1 cellular context compared by ENCODE assay signal in the genomic region with DNA sequence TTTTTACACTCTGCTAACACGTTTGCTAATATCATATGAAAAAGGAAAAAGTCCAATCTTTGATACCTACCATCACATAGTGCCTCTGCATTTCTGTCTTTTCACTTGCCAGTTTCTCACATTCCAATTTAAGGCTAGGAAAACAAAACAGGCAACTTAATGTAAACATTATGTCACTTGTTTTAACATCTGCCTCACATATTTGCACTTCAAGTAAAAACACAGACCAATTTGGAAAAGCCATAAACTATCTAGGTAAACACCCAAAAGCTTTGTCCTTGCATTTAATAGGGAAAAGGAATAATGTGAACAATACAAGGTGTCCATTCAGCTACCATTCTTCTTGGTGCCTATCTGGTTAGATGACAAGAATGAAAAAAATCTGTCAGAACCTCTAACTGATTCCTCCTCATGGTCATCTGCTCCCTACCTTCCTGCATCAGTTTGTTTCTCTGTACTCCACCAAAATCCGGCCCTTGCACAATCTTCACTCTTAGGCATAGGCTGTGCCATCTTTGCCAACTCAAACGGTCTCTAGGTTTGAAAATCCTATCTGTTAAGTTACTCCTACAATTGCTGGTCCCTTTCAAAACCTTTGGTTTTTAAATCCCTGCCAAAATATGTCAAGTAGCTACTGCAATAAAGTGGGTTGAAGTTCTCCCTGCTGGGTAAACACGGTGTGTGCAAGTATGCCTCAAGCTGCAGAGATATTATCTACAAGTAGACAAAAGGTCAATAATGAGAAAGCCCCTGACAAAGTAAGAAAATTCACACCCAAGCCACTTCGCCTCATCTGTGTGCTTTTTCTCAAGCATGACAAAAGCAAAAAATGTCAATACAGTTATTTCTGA.
TF ChIP-seq lines count a peak whose summit lies in the region.

No MANE protein-coding gene starts in this region.

TF ChIP-seq in HepG2, 621 proteins besides CTCF, POLR2A, EP300 and RAD21 (continued from another document):
- TF ChIP-seq, protein P1, sequence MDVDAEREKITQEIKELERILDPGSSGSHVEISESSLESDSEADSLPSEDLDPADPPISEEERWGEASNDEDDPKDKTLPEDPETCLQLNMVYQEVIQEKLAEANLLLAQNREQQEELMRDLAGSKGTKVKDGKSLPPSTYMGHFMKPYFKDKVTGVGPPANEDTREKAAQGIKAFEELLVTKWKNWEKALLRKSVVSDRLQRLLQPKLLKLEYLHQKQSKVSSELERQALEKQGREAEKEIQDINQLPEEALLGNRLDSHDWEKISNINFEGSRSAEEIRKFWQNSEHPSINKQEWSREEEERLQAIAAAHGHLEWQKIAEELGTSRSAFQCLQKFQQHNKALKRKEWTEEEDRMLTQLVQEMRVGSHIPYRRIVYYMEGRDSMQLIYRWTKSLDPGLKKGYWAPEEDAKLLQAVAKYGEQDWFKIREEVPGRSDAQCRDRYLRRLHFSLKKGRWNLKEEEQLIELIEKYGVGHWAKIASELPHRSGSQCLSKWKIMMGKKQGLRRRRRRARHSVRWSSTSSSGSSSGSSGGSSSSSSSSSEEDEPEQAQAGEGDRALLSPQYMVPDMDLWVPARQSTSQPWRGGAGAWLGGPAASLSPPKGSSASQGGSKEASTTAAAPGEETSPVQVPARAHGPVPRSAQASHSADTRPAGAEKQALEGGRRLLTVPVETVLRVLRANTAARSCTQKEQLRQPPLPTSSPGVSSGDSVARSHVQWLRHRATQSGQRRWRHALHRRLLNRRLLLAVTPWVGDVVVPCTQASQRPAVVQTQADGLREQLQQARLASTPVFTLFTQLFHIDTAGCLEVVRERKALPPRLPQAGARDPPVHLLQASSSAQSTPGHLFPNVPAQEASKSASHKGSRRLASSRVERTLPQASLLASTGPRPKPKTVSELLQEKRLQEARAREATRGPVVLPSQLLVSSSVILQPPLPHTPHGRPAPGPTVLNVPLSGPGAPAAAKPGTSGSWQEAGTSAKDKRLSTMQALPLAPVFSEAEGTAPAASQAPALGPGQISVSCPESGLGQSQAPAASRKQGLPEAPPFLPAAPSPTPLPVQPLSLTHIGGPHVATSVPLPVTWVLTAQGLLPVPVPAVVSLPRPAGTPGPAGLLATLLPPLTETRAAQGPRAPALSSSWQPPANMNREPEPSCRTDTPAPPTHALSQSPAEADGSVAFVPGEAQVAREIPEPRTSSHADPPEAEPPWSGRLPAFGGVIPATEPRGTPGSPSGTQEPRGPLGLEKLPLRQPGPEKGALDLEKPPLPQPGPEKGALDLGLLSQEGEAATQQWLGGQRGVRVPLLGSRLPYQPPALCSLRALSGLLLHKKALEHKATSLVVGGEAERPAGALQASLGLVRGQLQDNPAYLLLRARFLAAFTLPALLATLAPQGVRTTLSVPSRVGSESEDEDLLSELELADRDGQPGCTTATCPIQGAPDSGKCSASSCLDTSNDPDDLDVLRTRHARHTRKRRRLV (CRISPR knock-in tag; IDR thresholded peaks at IDR 0.05), result no peak
- TF ChIP-seq JUNB (CRISPR knock-in tag; IDR thresholded peaks at IDR 0.05; ENCODE audit: borderline replicate concordance) (no peak), JUND (CRISPR knock-in tag; IDR thresholded peaks at IDR 0.05) (no peak), ZBTB1 (CRISPR knock-in tag; IDR thresholded peaks at IDR 0.05; ENCODE audit: borderline replicate concordance) (no peak), NFRKB (IDR thresholded peaks at IDR 0.05) (no peak), ZNF550 (CRISPR knock-in tag; IDR thresholded peaks at IDR 0.05; ENCODE audit: borderline replicate concordance) (no peak), MLLT10 (CRISPR knock-in tag; IDR thresholded peaks at IDR 0.05) (no peak), TMF1 (CRISPR knock-in tag; IDR thresholded peaks at IDR 0.05; ENCODE audit: low read depth) (no peak), ATM (IDR thresholded peaks at IDR 0.05; ENCODE audit: borderline replicate concordance) (no peak), ZNF44 (CRISPR knock-in tag; IDR thresholded peaks at IDR 0.05) (no peak), YEATS4 (CRISPR knock-in tag; IDR thresholded peaks at IDR 0.05; ENCODE audit: borderline replicate concordance) (0 out of 2 replicates have a peak, but pooled peaks have one; percentile 12), JARID2 (CRISPR knock-in tag; IDR thresholded peaks at IDR 0.05; ENCODE audit: insufficient replicate concordance) (no peak), EEA1 (CRISPR knock-in tag; IDR thresholded peaks at IDR 0.05; ENCODE audit: borderline replicate concordance) (no peak), MIER3 (CRISPR knock-in tag; IDR thresholded peaks at IDR 0.05; ENCODE audit: borderline replicate concordance) (no peak), NR1H2 (CRISPR knock-in tag; IDR thresholded peaks at IDR 0.05; ENCODE audit: borderline replicate concordance, low read depth) (no peak), XBP1 (CRISPR knock-in tag; IDR thresholded peaks at IDR 0.05) (no peak), ATF1 (CRISPR knock-in tag; IDR thresholded peaks at IDR 0.05) (no peak), GTF3A (CRISPR knock-in tag; conservative IDR thresholded peaks at IDR 0.05) (0 out of 2 replicates have a peak, but pooled peaks have one; percentile 8), MAFK (conservative IDR thresholded peaks at IDR 0.05 in 1 of 2, IDR thresholded peaks at IDR 0.05 in 1 of 2; ENCODE audit: low read length in 2 of 2) (no peak), ASH2L (IDR thresholded peaks at IDR 0.05; ENCODE audit: insufficient read length, low read depth, low read length) (no peak), ZNF549 (CRISPR knock-in tag; IDR thresholded peaks at IDR 0.05) (no peak), SRF (IDR thresholded peaks at IDR 0.05; ENCODE audit: low read depth, low read length) (no peak), ZSCAN21 (CRISPR knock-in tag; IDR thresholded peaks at IDR 0.05; ENCODE audit: borderline replicate concordance) (no peak), SAP130 (CRISPR knock-in tag; IDR thresholded peaks at IDR 0.05; ENCODE audit: low read depth) (peak; percentile 75), HOXA9 (CRISPR knock-in tag; IDR thresholded peaks at IDR 0.05; ENCODE audit: borderline replicate concordance) (no peak)
- TF ChIP-seq, protein P2, sequence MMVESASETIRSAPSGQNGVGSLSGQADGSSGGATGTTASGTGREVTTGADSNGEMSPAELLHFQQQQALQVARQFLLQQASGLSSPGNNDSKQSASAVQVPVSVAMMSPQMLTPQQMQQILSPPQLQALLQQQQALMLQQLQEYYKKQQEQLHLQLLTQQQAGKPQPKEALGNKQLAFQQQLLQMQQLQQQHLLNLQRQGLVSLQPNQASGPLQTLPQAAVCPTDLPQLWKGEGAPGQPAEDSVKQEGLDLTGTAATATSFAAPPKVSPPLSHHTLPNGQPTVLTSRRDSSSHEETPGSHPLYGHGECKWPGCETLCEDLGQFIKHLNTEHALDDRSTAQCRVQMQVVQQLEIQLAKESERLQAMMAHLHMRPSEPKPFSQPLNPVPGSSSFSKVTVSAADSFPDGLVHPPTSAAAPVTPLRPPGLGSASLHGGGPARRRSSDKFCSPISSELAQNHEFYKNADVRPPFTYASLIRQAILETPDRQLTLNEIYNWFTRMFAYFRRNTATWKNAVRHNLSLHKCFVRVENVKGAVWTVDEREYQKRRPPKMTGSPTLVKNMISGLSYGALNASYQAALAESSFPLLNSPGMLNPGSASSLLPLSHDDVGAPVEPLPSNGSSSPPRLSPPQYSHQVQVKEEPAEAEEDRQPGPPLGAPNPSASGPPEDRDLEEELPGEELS (CRISPR knock-in tag; IDR thresholded peaks at IDR 0.05), result peak; percentile 47; the same call in 1 of the 2 replicates
- TF ChIP-seq, protein P3, sequence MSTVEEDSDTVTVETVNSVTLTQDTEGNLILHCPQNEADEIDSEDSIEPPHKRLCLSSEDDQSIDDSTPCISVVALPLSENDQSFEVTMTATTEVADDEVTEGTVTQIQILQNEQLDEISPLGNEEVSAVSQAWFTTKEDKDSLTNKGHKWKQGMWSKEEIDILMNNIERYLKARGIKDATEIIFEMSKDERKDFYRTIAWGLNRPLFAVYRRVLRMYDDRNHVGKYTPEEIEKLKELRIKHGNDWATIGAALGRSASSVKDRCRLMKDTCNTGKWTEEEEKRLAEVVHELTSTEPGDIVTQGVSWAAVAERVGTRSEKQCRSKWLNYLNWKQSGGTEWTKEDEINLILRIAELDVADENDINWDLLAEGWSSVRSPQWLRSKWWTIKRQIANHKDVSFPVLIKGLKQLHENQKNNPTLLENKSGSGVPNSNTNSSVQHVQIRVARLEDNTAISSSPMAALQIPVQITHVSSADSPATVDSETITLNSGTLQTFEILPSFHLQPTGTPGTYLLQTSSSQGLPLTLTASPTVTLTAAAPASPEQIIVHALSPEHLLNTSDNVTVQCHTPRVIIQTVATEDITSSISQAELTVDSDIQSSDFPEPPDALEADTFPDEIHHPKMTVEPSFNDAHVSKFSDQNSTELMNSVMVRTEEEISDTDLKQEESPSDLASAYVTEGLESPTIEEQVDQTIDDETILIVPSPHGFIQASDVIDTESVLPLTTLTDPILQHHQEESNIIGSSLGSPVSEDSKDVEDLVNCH (CRISPR knock-in tag; IDR thresholded peaks at IDR 0.05), result no peak
- TF ChIP-seq, protein P4, sequence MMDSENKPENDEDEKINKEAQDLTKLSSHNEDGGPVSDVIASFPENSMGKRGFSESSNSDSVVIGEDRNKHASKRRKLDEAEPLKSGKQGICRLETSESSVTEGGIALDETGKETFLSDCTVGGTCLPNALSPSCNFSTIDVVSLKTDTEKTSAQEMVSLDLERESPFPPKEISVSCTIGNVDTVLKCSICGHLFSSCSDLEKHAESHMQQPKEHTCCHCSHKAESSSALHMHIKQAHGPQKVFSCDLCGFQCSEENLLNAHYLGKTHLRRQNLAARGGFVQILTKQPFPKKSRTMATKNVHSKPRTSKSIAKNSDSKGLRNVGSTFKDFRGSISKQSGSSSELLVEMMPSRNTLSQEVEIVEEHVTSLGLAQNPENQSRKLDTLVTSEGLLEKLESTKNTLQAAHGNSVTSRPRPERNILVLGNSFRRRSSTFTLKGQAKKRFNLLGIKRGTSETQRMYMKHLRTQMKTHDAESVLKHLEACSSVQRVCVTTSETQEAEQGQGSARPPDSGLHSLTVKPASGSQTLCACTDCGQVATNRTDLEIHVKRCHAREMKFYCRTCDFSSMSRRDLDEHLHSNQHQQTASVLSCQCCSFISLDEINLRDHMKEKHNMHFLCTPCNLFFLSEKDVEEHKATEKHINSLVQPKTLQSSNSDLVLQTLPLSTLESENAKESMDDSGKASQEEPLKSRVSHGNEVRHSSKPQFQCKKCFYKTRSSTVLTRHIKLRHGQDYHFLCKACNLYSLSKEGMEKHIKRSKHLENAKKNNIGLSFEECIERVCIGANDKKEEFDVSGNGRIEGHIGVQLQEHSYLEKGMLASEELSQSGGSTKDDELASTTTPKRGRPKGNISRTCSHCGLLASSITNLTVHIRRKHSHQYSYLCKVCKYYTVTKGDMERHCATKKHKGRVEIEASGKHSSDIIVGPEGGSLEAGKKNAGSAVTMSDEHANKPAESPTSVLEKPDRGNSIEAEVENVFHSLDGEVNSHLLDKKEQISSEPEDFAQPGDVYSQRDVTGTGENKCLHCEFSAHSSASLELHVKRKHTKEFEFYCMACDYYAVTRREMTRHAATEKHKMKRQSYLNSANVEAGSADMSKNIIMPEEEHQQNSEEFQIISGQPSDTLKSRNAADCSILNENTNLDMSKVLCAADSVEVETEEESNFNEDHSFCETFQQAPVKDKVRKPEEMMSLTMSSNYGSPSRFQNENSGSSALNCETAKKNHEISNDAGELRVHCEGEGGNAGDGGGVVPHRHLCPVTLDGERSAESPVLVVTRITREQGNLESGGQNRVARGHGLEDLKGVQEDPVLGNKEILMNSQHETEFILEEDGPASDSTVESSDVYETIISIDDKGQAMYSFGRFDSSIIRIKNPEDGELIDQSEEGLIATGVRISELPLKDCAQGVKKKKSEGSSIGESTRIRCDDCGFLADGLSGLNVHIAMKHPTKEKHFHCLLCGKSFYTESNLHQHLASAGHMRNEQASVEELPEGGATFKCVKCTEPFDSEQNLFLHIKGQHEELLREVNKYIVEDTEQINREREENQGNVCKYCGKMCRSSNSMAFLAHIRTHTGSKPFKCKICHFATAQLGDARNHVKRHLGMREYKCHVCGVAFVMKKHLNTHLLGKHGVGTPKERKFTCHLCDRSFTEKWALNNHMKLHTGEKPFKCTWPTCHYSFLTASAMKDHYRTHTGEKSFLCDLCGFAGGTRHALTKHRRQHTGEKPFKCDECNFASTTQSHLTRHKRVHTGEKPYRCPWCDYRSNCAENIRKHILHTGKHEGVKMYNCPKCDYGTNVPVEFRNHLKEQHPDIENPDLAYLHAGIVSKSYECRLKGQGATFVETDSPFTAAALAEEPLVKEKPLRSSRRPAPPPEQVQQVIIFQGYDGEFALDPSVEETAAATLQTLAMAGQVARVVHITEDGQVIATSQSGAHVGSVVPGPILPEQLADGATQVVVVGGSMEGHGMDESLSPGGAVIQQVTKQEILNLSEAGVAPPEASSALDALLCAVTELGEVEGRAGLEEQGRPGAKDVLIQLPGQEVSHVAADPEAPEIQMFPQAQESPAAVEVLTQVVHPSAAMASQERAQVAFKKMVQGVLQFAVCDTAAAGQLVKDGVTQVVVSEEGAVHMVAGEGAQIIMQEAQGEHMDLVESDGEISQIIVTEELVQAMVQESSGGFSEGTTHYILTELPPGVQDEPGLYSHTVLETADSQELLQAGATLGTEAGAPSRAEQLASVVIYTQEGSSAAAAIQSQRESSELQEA (CRISPR knock-in tag; IDR thresholded peaks at IDR 0.05; ENCODE audit: not compliant biosample characterization), result no peak
- TF ChIP-seq, protein P5, sequence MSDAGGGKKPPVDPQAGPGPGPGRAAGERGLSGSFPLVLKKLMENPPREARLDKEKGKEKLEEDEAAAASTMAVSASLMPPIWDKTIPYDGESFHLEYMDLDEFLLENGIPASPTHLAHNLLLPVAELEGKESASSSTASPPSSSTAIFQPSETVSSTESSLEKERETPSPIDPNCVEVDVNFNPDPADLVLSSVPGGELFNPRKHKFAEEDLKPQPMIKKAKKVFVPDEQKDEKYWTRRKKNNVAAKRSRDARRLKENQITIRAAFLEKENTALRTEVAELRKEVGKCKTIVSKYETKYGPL (CRISPR knock-in tag; IDR thresholded peaks at IDR 0.05), result no peak
- TF ChIP-seq, protein P6, sequence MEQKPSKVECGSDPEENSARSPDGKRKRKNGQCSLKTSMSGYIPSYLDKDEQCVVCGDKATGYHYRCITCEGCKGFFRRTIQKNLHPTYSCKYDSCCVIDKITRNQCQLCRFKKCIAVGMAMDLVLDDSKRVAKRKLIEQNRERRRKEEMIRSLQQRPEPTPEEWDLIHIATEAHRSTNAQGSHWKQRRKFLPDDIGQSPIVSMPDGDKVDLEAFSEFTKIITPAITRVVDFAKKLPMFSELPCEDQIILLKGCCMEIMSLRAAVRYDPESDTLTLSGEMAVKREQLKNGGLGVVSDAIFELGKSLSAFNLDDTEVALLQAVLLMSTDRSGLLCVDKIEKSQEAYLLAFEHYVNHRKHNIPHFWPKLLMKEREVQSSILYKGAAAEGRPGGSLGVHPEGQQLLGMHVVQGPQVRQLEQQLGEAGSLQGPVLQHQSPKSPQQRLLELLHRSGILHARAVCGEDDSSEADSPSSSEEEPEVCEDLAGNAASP (CRISPR knock-in tag; IDR thresholded peaks at IDR 0.05; ENCODE audit: borderline replicate concordance), result no peak
- TF ChIP-seq, protein P7, sequence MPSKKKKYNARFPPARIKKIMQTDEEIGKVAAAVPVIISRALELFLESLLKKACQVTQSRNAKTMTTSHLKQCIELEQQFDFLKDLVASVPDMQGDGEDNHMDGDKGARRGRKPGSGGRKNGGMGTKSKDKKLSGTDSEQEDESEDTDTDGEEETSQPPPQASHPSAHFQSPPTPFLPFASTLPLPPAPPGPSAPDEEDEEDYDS (CRISPR knock-in tag; IDR thresholded peaks at IDR 0.05), result no peak
- TF ChIP-seq, protein P8, sequence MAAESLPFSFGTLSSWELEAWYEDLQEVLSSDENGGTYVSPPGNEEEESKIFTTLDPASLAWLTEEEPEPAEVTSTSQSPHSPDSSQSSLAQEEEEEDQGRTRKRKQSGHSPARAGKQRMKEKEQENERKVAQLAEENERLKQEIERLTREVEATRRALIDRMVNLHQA (CRISPR knock-in tag; IDR thresholded peaks at IDR 0.05), result no peak
